Comparison of ENCODE assay signal across 1 cellular context in the genomic region with DNA sequence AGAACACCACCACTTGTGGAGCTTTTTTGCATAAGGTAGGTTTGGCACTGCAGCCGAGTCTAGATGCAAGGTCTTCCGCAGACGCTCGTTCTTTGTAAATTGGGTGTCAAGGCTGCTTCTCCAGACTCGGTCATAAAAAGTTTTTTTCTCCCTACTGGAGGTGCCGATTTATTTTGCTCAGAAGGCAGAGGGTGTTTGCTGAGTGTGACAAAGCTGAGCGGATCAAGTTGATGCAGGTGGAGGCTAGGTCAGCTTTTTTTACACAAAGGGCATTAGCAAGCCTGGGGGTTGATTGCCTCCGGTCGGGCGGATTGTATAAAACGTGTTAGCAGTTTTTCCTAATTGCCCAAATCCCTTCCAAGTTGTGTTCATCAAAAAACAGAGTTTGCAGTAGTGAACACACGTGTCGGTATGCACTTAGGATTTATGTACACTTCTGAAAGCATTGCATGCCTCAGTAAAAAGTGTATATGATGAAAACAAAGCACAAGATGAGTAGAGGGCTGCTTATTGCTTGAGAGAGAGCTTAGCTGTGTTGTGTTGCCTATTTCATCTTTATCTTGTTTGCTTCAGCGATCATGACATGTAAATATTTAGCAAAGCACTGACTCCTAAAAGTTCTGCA.
TF ChIP-seq lines count a peak whose summit lies in the region.

No MANE protein-coding gene starts in this region.

TF ChIP-seq in H1, 55 proteins besides CTCF, POLR2A, EP300 and RAD21:
- TF ChIP-seq BACH1 (IDR thresholded peaks at IDR 0.05; ENCODE audit: low read length) (no peak), MAFK (IDR thresholded peaks at IDR 0.05; ENCODE audit: low read depth, low read length) (no peak), CBX5 (IDR thresholded peaks at IDR 0.05; ENCODE audit: low read depth, low read length) (no peak), CEBPB (IDR thresholded peaks at IDR 0.05; ENCODE audit: low read depth, low read length) (no peak), GABPA (IDR thresholded peaks at IDR 0.05; ENCODE audit: borderline replicate concordance, insufficient read depth, low read length) (no peak), SRF (IDR thresholded peaks at IDR 0.05; ENCODE audit: low read depth, low read length) (no peak), JUN (IDR thresholded peaks at IDR 0.05; ENCODE audit: low read depth, low read length) (no peak), TAF1 (IDR thresholded peaks at IDR 0.05; ENCODE audit: low read depth, low read length) (no peak), BRCA1 (IDR thresholded peaks at IDR 0.05; ENCODE audit: low read depth, low read length) (no peak), HDAC6 (IDR thresholded peaks at IDR 0.05; ENCODE audit: low read depth, low read length) (no peak), CTBP2 (IDR thresholded peaks at IDR 0.05; ENCODE audit: borderline replicate concordance, insufficient read depth, insufficient read length, low read length) (no peak), TCF12 (IDR thresholded peaks at IDR 0.05; ENCODE audit: low read depth, low read length) (no peak)
- TF ChIP-seq, protein P1, sequence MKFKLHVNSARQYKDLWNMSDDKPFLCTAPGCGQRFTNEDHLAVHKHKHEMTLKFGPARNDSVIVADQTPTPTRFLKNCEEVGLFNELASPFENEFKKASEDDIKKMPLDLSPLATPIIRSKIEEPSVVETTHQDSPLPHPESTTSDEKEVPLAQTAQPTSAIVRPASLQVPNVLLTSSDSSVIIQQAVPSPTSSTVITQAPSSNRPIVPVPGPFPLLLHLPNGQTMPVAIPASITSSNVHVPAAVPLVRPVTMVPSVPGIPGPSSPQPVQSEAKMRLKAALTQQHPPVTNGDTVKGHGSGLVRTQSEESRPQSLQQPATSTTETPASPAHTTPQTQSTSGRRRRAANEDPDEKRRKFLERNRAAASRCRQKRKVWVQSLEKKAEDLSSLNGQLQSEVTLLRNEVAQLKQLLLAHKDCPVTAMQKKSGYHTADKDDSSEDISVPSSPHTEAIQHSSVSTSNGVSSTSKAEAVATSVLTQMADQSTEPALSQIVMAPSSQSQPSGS (IDR thresholded peaks at IDR 0.05; ENCODE audit: low read length), result no peak
